Comparison of ENCODE assay signal across 8 cellular contexts in the genomic region with DNA sequence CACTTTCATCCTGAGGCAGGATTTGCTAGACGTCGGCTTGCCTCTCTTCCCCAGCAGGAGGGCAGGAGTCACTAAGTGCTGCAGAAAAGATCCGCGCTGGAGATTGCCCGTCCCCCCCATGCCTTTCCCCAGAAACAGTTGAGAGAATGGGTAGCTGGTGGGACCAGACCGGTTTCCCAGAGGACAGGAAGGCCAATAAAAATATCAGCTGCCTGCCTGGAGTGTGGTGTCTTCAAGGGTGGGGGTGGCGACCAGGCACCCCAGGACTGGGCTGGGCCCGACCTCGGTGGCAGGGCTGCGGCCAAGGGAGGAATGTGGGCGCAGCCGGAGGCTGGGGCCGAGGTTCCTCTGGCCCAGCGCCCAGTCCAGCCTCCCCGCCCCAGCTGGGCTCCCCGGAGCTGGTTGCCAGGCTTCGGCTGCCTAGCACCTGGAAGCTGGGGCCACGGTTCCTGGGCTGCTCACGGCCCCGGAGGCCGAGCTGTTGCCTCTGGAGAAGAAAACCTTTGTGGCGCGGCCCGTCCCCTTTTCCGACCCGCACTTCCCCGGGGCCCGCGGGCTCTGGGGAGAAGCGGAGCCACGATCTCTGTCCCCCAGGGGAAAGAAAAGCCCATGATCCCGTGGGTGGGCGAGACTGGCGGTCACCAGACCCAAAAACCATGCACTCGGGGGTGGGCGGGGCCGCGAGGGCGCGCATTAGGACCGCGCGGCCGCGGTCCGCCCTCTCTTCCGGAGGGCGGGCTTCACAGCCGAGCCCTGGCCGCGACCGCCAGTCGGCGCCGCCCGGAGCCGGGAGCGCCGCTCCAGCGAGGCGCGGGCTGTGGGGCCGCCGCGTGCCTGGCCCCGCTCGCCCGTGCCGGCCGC.
DNase-seq lines count a peak whose midpoint lies in the region; ATAC-seq and TF ChIP-seq lines count a peak whose summit lies in the region.

A gene with protein sequence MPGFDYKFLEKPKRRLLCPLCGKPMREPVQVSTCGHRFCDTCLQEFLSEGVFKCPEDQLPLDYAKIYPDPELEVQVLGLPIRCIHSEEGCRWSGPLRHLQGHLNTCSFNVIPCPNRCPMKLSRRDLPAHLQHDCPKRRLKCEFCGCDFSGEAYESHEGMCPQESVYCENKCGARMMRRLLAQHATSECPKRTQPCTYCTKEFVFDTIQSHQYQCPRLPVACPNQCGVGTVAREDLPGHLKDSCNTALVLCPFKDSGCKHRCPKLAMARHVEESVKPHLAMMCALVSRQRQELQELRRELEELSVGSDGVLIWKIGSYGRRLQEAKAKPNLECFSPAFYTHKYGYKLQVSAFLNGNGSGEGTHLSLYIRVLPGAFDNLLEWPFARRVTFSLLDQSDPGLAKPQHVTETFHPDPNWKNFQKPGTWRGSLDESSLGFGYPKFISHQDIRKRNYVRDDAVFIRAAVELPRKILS (plus strand): TSS at position 769 of the 861 bp plus-strand sequence. CDS start 102 bp downstream, outside the sequence.

- H3K4me1 ChIP-seq in DND-41 (ENCODE audit: insufficient read depth, low read length) (peaks cover 32% of the 10 kb centered on the region), RWPE2 (ENCODE audit: insufficient read depth, poor library complexity, severe bottlenecking) (peaks cover 24% of the 10 kb centered on the region)

- no peaks in the 10 kb centered on the region for H3K27me3 Mint-ChIP-seq in nephron (ENCODE audit: low read depth)

- H3K4me3 Mint-ChIP-seq in nephron: peak within 1 kb of the TSS; percentile 97 to 99 (median 98)

- H3K36me3 ChIP-seq in DND-41 (ENCODE audit: insufficient read depth, low read length): peaks cover 30% of the 10 kb centered on the region
- H3K36me3 ChIP-seq in RWPE2 (ENCODE audit: low read depth): peaks cover 39% of the 10 kb centered on the region

- H3K36me3 Mint-ChIP-seq in nephron (ENCODE audit: low read depth): peaks cover 14% of the 10 kb centered on the region

- H4K20me1 ChIP-seq in DND-41 (ENCODE audit: insufficient read depth, low read length): peaks cover 39% of the 10 kb centered on the region

- H3K9me3 ChIP-seq in DND-41 (ENCODE audit: insufficient read depth, low read length, severe bottlenecking): no peaks in the 10 kb centered on the region
- no peaks in the 10 kb centered on the region for H3K9me3 ChIP-seq in RWPE2 (ENCODE audit: severe bottlenecking)

- H3K4me2 ChIP-seq in DND-41 (ENCODE audit: insufficient read depth, low read length): peak within 1 kb of the TSS; percentile 93

- H3K9ac ChIP-seq in DND-41 (ENCODE audit: low read depth, low read length): peak within 1 kb of the TSS; percentile 67

- peak; percentile 81 for ATAC-seq in DND-41 (ENCODE audit: insufficient read depth, low read depth)
- ATAC-seq in GM21786 (IDR thresholded peaks at IDR 0.05; ENCODE audit: unreplicated experiment): peak; percentile 55
- ATAC-seq in RWPE2 (ENCODE audit: low read depth): peak; percentile 45

- peak within 1 kb of the TSS; percentile 95 to 100 (median 99) for H3K27ac Mint-ChIP-seq in nephron

- peak within 1 kb of the TSS; percentile 88 for H2AFZ ChIP-seq in DND-41 (ENCODE audit: low read depth, low read length)

- no peaks in the 10 kb centered on the region for H3K9me3 Mint-ChIP-seq in nephron

- peaks cover 39% of the 10 kb centered on the region for H3K79me2 ChIP-seq in DND-41 (ENCODE audit: insufficient read depth, low read length)

- H3K4me3 ChIP-seq in DND-41 (ENCODE audit: low read depth in 1 of 2, low read length in 2 of 2): peak within 1 kb of the TSS; percentile 71 to 82; a peak in 3 of 4 replicates
- H3K4me3 ChIP-seq in RWPE2 (ENCODE audit: severe bottlenecking): peak within 1 kb of the TSS; percentile 65

- DNase-seq in DND-41 (peak; percentile 79), Kasumi-1 (lab: John Stamatoyannopoulos, UW) (peak; percentile 64 to 75), RWPE2 (ENCODE audit: low spot score) (no peak), activated gamma-delta T cell (lab: John Stamatoyannopoulos, UW) (peak; percentile 60), fibroblast of the conjunctiva (ENCODE audit: low read depth) (peak; percentile 75), substantia nigra (lab: John Stamatoyannopoulos, UW) (peak in 45 of 49 donors; percentile 36 to 89 (median 74))

- H3K4me1 Mint-ChIP-seq in nephron: peaks cover 22% of the 10 kb centered on the region

- TF ChIP-seq CTCF in DND-41 (IDR thresholded peaks at IDR 0.05; ENCODE audit: borderline replicate concordance, extremely low read depth, low read length, poor library complexity, severe bottlenecking) (peak; percentile 35), RWPE2 (IDR thresholded peaks at IDR 0.05; ENCODE audit: poor library complexity, severe bottlenecking) (peak; percentile 31), nephron (IDR thresholded peaks at IDR 0.05; ENCODE audit: unreplicated experiment in 3 of 3) (no peak)

- H3K27me3 ChIP-seq in DND-41 (ENCODE audit: insufficient read depth, low read length, poor library complexity) (no peaks in the 10 kb centered on the region), RWPE2 (ENCODE audit: insufficient read depth, poor library complexity, severe bottlenecking) (no peaks in the 10 kb centered on the region)

- H3K27ac ChIP-seq in DND-41 (ENCODE audit: low read length): peak within 1 kb of the TSS; percentile 82
- H3K27ac ChIP-seq in RWPE2 (ENCODE audit: poor library complexity, severe bottlenecking): peak within 1 kb of the TSS; percentile 95
- peak within 1 kb of the TSS; percentile 99 for H3K27ac ChIP-seq in substantia nigra (ENCODE audit: low read depth, low read length, poor library complexity, severe bottlenecking)

Comparison
In these comparisons a context has a peak if more than half of its experiments do, and no peak if none do; other contexts are left out.
1. CTCF ChIP-seq: peak in DND-41 (single experiment) and RWPE2 (single experiment); none in nephron (0 of 3).
2. Peak in every context shown above with its lines, with median percentiles within 50 percentile points of each other: ATAC-seq and H3K27ac ChIP-seq.